24 cellular contexts compared by ENCODE assay signal in genomic region chr9:107059215-107059614, GRCh38.
"Had no signal": no experiment of that assay in that cellular context is flagged by ENCODE, and none has a peak within 500 bp of the region (broad histone marks: within the 10 kb centered on the region; RNA-seq: fewer than 3 reads in every experiment).

No MANE protein-coding gene starts in this region.

- H3K27me3 Mint-ChIP-seq: activated CD4-positive, alpha-beta memory T cell treated with anti-CD3 and anti-CD28 coated beads for 36 hours; activated naive CD8-positive, alpha-beta T cell treated with anti-CD3 and anti-CD28 coated beads, Interleukin-2, amount 50 U/mL, for 24 hours; T-helper 17 cell had no signal

- H3K36me3 Mint-ChIP-seq: activated CD4-positive, alpha-beta memory T cell treated with anti-CD3 and anti-CD28 coated beads for 36 hours; activated naive CD4-positive, alpha-beta T cell treated with anti-CD3 and anti-CD28 coated beads, Interleukin-2, amount 10 ng/mL, durations not matched to agents 7 days and 5 days had no signal

- DNase-seq: activated CD4-positive, alpha-beta memory T cell treated with anti-CD3 and anti-CD28 coated beads for 36 hours; activated CD4-positive, alpha-beta T cell treated with anti-CD3 and anti-CD28 coated beads for 48 hours; activated effector memory CD4-positive, alpha-beta T cell treated with anti-CD3 and anti-CD28 coated beads, Interleukin-2, amount 50 U/mL, for 16 hours; activated naive CD4-positive, alpha-beta T cell treated with anti-CD3 and anti-CD28 coated beads, Interleukin-2, amount 10 ng/mL, durations not matched to agents 7 days and 5 days; activated naive CD8-positive, alpha-beta T cell treated with anti-CD3 and anti-CD28 coated beads, Interleukin-2, amount 50 U/mL, for 24 hours; activated T-cell treated with anti-CD3 and anti-CD28 coated beads, Interleukin-2, amount 50 U/mL, for 72 hours; anterior cingulate cortex; body of pancreas; dorsolateral prefrontal cortex; heart right ventricle; kidney; lower lobe of right lung; mesendoderm; mucosa of descending colon; nephron progenitor cell; ovary; stimulated activated CD4-positive, alpha-beta T cell treated with anti-CD3 and anti-CD28 coated beads, Interleukin-4, amount 100 ng/mL, for 1 hour; stimulated activated naive CD4-positive, alpha-beta T cell treated with Interleukin-2 at 50 U/mL for 16 hours; SW 1271; T-helper 17 cell; upper lobe of right lung had no signal

- H3K4me1 Mint-ChIP-seq: activated naive CD4-positive, alpha-beta T cell treated with anti-CD3 and anti-CD28 coated beads, Interleukin-2, amount 10 ng/mL, durations not matched to agents 7 days and 5 days; activated naive CD8-positive, alpha-beta T cell treated with anti-CD3 and anti-CD28 coated beads, Interleukin-2, amount 50 U/mL, for 24 hours; T-helper 17 cell had no signal

- H3K9me3 ChIP-seq: body of pancreas, lower lobe of right lung, mucosa of descending colon, ovary, prostate gland, thoracic aorta, upper lobe of right lung had no signal

- H3K27me3 ChIP-seq: body of pancreas, cardiac muscle cell, dorsolateral prefrontal cortex, heart right ventricle, ovary, upper lobe of right lung had no signal

- H3K9me3 Mint-ChIP-seq: activated CD4-positive, alpha-beta memory T cell treated with anti-CD3 and anti-CD28 coated beads for 36 hours; activated naive CD4-positive, alpha-beta T cell treated with anti-CD3 and anti-CD28 coated beads, Interleukin-2, amount 10 ng/mL, durations not matched to agents 7 days and 5 days; activated naive CD8-positive, alpha-beta T cell treated with anti-CD3 and anti-CD28 coated beads, Interleukin-2, amount 50 U/mL, for 24 hours; activated T-cell treated with anti-CD3 and anti-CD28 coated beads, Interleukin-2, amount 50 U/mL, for 72 hours had no signal

- H3K4me3 ChIP-seq: body of pancreas, cardiac muscle cell, dorsolateral prefrontal cortex, heart right ventricle, lower lobe of right lung, mucosa of descending colon, ovary, prostate gland, thoracic aorta, upper lobe of right lung had no signal

- H3K36me3 ChIP-seq: cardiac muscle cell, heart right ventricle, lower lobe of right lung, ovary, prostate gland, thoracic aorta, upper lobe of right lung had no signal

- H3K4me3 Mint-ChIP-seq: activated CD4-positive, alpha-beta memory T cell treated with anti-CD3 and anti-CD28 coated beads for 36 hours; activated naive CD4-positive, alpha-beta T cell treated with anti-CD3 and anti-CD28 coated beads, Interleukin-2, amount 10 ng/mL, durations not matched to agents 7 days and 5 days; activated naive CD8-positive, alpha-beta T cell treated with anti-CD3 and anti-CD28 coated beads, Interleukin-2, amount 50 U/mL, for 24 hours; activated T-cell treated with anti-CD3 and anti-CD28 coated beads, Interleukin-2, amount 50 U/mL, for 72 hours; nephron progenitor cell; T-helper 17 cell had no signal

- H3K27ac ChIP-seq: body of pancreas, cardiac muscle cell, dorsolateral prefrontal cortex, heart right ventricle, lower lobe of right lung, ovary, prostate gland, thoracic aorta, upper lobe of right lung had no signal

- H3K4me1 ChIP-seq: body of pancreas, lower lobe of right lung, prostate gland, upper lobe of right lung had no signal

- H3K27ac Mint-ChIP-seq: activated CD4-positive, alpha-beta memory T cell treated with anti-CD3 and anti-CD28 coated beads for 36 hours; activated naive CD4-positive, alpha-beta T cell treated with anti-CD3 and anti-CD28 coated beads, Interleukin-2, amount 10 ng/mL, durations not matched to agents 7 days and 5 days; activated naive CD8-positive, alpha-beta T cell treated with anti-CD3 and anti-CD28 coated beads, Interleukin-2, amount 50 U/mL, for 24 hours; activated T-cell treated with anti-CD3 and anti-CD28 coated beads, Interleukin-2, amount 50 U/mL, for 72 hours; nephron progenitor cell; T-helper 17 cell had no signal
